Comparison of ENCODE assay signal across 8 cellular contexts in the genomic region with DNA sequence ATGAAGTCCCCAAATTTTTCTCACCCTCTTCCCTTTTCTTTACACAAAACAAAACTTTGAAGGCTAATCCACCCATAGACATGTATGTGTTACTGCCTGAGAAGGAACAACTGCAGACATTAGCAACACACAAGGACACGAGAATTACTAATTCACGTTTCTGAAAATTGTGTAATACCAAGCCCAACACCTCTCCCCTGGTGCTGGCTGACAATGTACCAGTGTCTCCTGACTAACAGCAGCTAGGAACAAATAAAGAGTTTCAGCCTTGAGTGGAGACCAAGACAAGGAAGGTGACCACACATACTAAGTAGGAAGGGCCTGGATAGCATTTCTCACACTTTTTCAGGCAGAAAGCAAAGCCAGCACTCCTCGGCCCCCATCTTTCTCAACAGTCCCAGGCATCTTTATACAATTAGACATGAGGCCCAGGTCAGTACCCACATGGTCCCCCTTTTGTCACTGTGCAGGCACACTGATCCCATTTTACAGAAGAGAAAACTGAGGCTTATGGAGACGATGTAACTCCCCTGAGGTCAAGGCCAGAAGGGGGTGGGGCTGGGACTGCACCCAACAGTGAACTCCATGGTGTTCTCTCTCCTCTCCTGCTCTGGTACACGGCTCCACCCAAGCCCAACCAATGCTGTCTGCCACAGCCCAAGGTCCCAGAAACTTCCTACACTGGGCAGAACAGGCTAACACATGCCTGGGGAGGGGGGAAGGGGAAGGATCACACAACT. TPM values are rescaled to one million over a fixed set of nuclear protein-coding genes. Genes with fewer than 3 reads are reported as not detected.
DNase-seq lines count a peak whose midpoint lies in the region; ATAC-seq and TF ChIP-seq lines count a peak whose summit lies in the region.

No MANE protein-coding gene starts in this region.

- H3K27ac Mint-ChIP-seq in naive thymus-derived CD8-positive, alpha-beta T cell = peak overlapping the region; percentile 27 to 92 (median 73)

- no peaks in the 10 kb centered on the region for H3K9me3 Mint-ChIP-seq in naive thymus-derived CD8-positive, alpha-beta T cell

- H3K27me3 Mint-ChIP-seq in naive thymus-derived CD8-positive, alpha-beta T cell = no peaks in the 10 kb centered on the region

- POLR2A ChIA-PET in naive thymus-derived CD8-positive, alpha-beta T cell (lab: Charles Lee) = interaction anchor here (1.2 kb wide), 1 partner anchor 10 kb away, joined by 9 read pairs; no protein-coding TSS in a partner anchor

- TF ChIP-seq CTCF in AG10803 (conservative IDR thresholded peaks at IDR 0.05; ENCODE audit: low read length) (no peak), epithelial cell of esophagus (IDR thresholded peaks at IDR 0.05; ENCODE audit: insufficient read depth, low read depth, low read length, missing control alignments) (no peak)

- peaks cover 0 to 10% (median 0%) of the 10 kb centered on the region in 3 donors for H3K36me3 Mint-ChIP-seq in naive thymus-derived CD8-positive, alpha-beta T cell

- DNase-seq in AG10803 (ENCODE audit: low read depth) (peak; percentile 76), NCI-H226 (peak; percentile 25), epithelial cell of esophagus (ENCODE audit: low read depth) (peak; percentile 85), NCI-H1092 (lab: John Stamatoyannopoulos, UW) (no peak), glomerular visceral epithelial cell (ENCODE audit: extremely low spot score) (no peak), cerebellum (ENCODE audit: low spot score) (no peak), NCI-H446 (lab: John Stamatoyannopoulos, UW) (no peak)
- DNase-seq in naive thymus-derived CD8-positive, alpha-beta T cell = no peak

- H3K4me3 ChIP-seq in AG10803 (ENCODE audit: low read length) (no peak overlapping the region), epithelial cell of esophagus (ENCODE audit: low read length) (no peak overlapping the region)

- ATAC-seq in naive thymus-derived CD8-positive, alpha-beta T cell = no peak

- peak overlapping the region in 9 of 10 donors; percentile 44 to 86 (median 64) for H3K4me3 Mint-ChIP-seq in naive thymus-derived CD8-positive, alpha-beta T cell

- H3K4me1 Mint-ChIP-seq in naive thymus-derived CD8-positive, alpha-beta T cell = peaks cover 59 to 95% (median 89%) of the 10 kb centered on the region in 4 donors

RNA-seq across cellular contexts. Expression of a gene that starts 8.7 kb away (rescaled TPM):
- 100 to 1,000 TPM; 172 to 180 TPM for total RNA-seq in naive thymus-derived CD8-positive, alpha-beta T cell
- polyA plus RNA-seq in naive thymus-derived CD8-positive, alpha-beta T cell = 10 to 100 TPM; 10.6 to 37.2 (median 11.5) TPM
- 23.5 TPM for total RNA-seq in cerebellum

RNA-seq across cellular contexts. Expression of a gene that starts 55.9 kb away (rescaled TPM):
- 10 to 100 TPM; 74.2 to 86.9 TPM for total RNA-seq in naive thymus-derived CD8-positive, alpha-beta T cell
- 10 to 100 TPM; 12.8 to 16.7 (median 14.2) TPM for polyA plus RNA-seq in naive thymus-derived CD8-positive, alpha-beta T cell
- total RNA-seq in cerebellum = 14.0 TPM

Comparison
In these comparisons a context has a peak if more than half of its experiments do, and no peak if none do; other contexts are left out.
1. DNase-seq: peak in AG10803 (single experiment), NCI-H226 (single experiment) and epithelial cell of esophagus (single experiment); none in naive thymus-derived CD8-positive, alpha-beta T cell (0 of 10), NCI-H1092 (single experiment), glomerular visceral epithelial cell (single experiment), cerebellum (single experiment) and NCI-H446 (0 of 2).